Comparison of ENCODE assay signal across 1 cellular context in genomic region chr1:86913896-86914634, GRCh38.
A peak's percentile ranks its signal among the peaks of the same experiment; 100 is the strongest.
TF ChIP-seq lines count a peak whose summit lies in the region.

TSS of gene SELENOF (minus strand) at chr1:86914126. CDS start at chr1:86914111, 15 bp downstream.

TF ChIP-seq in HepG2, 621 proteins besides CTCF, POLR2A, EP300 and RAD21 (continued from another document and continues in another):
- TF ChIP-seq NFATC3 (CRISPR knock-in tag; IDR thresholded peaks at IDR 0.05) (no peak), MATR3 (CRISPR knock-in tag; IDR thresholded peaks at IDR 0.05) (no peak), RBM22 (optimal IDR thresholded peaks at IDR 0.05; ENCODE audit: low read length) (no peak), PBX3 (CRISPR knock-in tag; IDR thresholded peaks at IDR 0.05; ENCODE audit: borderline replicate concordance) (no peak), FIP1L1 (IDR thresholded peaks at IDR 0.05; ENCODE audit: borderline replicate concordance, insufficient read depth, low read depth, low read length) (no peak), CBFB (CRISPR knock-in tag; IDR thresholded peaks at IDR 0.05) (no peak), AKAP8 (CRISPR knock-in tag; IDR thresholded peaks at IDR 0.05) (no peak), MBNL3 (CRISPR knock-in tag; conservative IDR thresholded peaks at IDR 0.05) (no peak), MYNN (CRISPR knock-in tag; IDR thresholded peaks at IDR 0.05; ENCODE audit: low read depth) (no peak), HNRNPL (IDR thresholded peaks at IDR 0.05; ENCODE audit: low read depth, low read length) (no peak), RBM39 (IDR thresholded peaks at IDR 0.05; ENCODE audit: low read depth, low read length, poor library complexity, severe bottlenecking) (no peak), ZNF225 (CRISPR knock-in tag; IDR thresholded peaks at IDR 0.05) (no peak), KDM3A (CRISPR knock-in tag; IDR thresholded peaks at IDR 0.05; ENCODE audit: low read depth) (no peak), GFI1 (CRISPR knock-in tag; IDR thresholded peaks at IDR 0.05; ENCODE audit: borderline replicate concordance) (no peak), TBX3 (IDR thresholded peaks at IDR 0.05; ENCODE audit: borderline replicate concordance) (0 out of 2 replicates have a peak, but pooled peaks have one; percentile 16), ATF7-NPFF (CRISPR knock-in tag; IDR thresholded peaks at IDR 0.05; ENCODE audit: low read depth) (no peak), KAT7 (CRISPR knock-in tag; IDR thresholded peaks at IDR 0.05; ENCODE audit: borderline replicate concordance) (no peak), ZNF766 (CRISPR knock-in tag; IDR thresholded peaks at IDR 0.05; ENCODE audit: borderline replicate concordance) (no peak), SP5 (CRISPR knock-in tag; IDR thresholded peaks at IDR 0.05; ENCODE audit: borderline replicate concordance, low read depth) (no peak), JUN (CRISPR knock-in tag; IDR thresholded peaks at IDR 0.05) (no peak), SIN3A (IDR thresholded peaks at IDR 0.05; ENCODE audit: borderline replicate concordance, low read depth, low read length) (peak; percentile 79; the same call in 1 of the 2 replicates), SNRNP70 (IDR thresholded peaks at IDR 0.05; ENCODE audit: low read depth, low read length) (no peak), ERF (CRISPR knock-in tag; IDR thresholded peaks at IDR 0.05) (no peak), ZZZ3 (CRISPR knock-in tag; IDR thresholded peaks at IDR 0.05; ENCODE audit: borderline replicate concordance) (no peak; the same call in 1 of the 2 replicates), ZNF773 (CRISPR knock-in tag; IDR thresholded peaks at IDR 0.05; ENCODE audit: borderline replicate concordance) (no peak), ZNF646 (CRISPR knock-in tag; IDR thresholded peaks at IDR 0.05) (no peak), PPARG (CRISPR knock-in tag; conservative IDR thresholded peaks at IDR 0.05) (0 out of 2 replicates have a peak, but pooled peaks have one; percentile 18), BRD4 (CRISPR knock-in tag; IDR thresholded peaks at IDR 0.05) (no peak; the same call in 1 of the 2 replicates), NR2F6 (IDR thresholded peaks at IDR 0.05) (no peak), NR2F6 (CRISPR knock-in tag; IDR thresholded peaks at IDR 0.05) (no peak; the same call in 1 of the 2 replicates), SNAPC5 (CRISPR knock-in tag; IDR thresholded peaks at IDR 0.05; ENCODE audit: borderline replicate concordance) (0 out of 2 replicates have a peak, but pooled peaks have one; percentile 22), ZNF496 (CRISPR knock-in tag; IDR thresholded peaks at IDR 0.05; ENCODE audit: insufficient replicate concordance) (no peak), ZBTB7B (CRISPR knock-in tag; IDR thresholded peaks at IDR 0.05) (no peak), AHR (CRISPR knock-in tag; IDR thresholded peaks at IDR 0.05) (no peak), ARID2 (CRISPR knock-in tag; IDR thresholded peaks at IDR 0.05; ENCODE audit: borderline replicate concordance) (0 out of 2 replicates have a peak, but pooled peaks have one; percentile 39), ZNF234 (CRISPR knock-in tag; conservative IDR thresholded peaks at IDR 0.05) (no peak), MZF1 (CRISPR knock-in tag; IDR thresholded peaks at IDR 0.05; ENCODE audit: borderline replicate concordance) (no peak), ARID4A (CRISPR knock-in tag; IDR thresholded peaks at IDR 0.05; ENCODE audit: borderline replicate concordance) (no peak; the same call in 1 of the 2 replicates), ZNF781 (CRISPR knock-in tag; IDR thresholded peaks at IDR 0.05; ENCODE audit: borderline replicate concordance, not compliant biosample characterization) (no peak)
- TF ChIP-seq, protein P1, sequence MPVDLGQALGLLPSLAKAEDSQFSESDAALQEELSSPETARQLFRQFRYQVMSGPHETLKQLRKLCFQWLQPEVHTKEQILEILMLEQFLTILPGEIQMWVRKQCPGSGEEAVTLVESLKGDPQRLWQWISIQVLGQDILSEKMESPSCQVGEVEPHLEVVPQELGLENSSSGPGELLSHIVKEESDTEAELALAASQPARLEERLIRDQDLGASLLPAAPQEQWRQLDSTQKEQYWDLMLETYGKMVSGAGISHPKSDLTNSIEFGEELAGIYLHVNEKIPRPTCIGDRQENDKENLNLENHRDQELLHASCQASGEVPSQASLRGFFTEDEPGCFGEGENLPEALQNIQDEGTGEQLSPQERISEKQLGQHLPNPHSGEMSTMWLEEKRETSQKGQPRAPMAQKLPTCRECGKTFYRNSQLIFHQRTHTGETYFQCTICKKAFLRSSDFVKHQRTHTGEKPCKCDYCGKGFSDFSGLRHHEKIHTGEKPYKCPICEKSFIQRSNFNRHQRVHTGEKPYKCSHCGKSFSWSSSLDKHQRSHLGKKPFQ (CRISPR knock-in tag; IDR thresholded peaks at IDR 0.05; ENCODE audit: insufficient replicate concordance), result no peak
- TF ChIP-seq, protein P2, sequence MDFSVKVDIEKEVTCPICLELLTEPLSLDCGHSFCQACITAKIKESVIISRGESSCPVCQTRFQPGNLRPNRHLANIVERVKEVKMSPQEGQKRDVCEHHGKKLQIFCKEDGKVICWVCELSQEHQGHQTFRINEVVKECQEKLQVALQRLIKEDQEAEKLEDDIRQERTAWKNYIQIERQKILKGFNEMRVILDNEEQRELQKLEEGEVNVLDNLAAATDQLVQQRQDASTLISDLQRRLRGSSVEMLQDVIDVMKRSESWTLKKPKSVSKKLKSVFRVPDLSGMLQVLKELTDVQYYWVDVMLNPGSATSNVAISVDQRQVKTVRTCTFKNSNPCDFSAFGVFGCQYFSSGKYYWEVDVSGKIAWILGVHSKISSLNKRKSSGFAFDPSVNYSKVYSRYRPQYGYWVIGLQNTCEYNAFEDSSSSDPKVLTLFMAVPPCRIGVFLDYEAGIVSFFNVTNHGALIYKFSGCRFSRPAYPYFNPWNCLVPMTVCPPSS (IDR thresholded peaks at IDR 0.05), result no peak
